Comparison of ENCODE assay signal across 16 cellular contexts in genomic region chr16:9126609-9127008, GRCh38. TPM values are rescaled to one million over a fixed set of nuclear protein-coding genes. Genes with fewer than 3 reads are reported as not detected.
DNase-seq lines count a peak whose midpoint lies in the region; ATAC-seq, FAIRE-seq and TF ChIP-seq lines count a peak whose summit lies in the region.
"Had no signal": no experiment of that assay in that cellular context is flagged by ENCODE, and none has a peak within 500 bp of the region (broad histone marks: within the 10 kb centered on the region; RNA-seq: fewer than 3 reads in every experiment).

No MANE protein-coding gene starts in this region.

- no peaks in the 10 kb centered on the region for H3K9me3 Mint-ChIP-seq in activated CD4-positive, alpha-beta memory T cell treated with anti-CD3 and anti-CD28 coated beads, Interleukin-2, amount 10 ng/mL, durations not matched to agents 7 days and 5 days
- H3K9me3 Mint-ChIP-seq in type B pancreatic cell: no peaks in the 10 kb centered on the region
- H3K9me3 Mint-ChIP-seq: nephron, WTC11 had no signal

- POLR2A ChIA-PET in HepG2 (lab: Yijun Ruan, JAX): interaction anchor here (1.9 kb wide), 1 partner anchor 14 kb away, joined by 5 read pairs; no protein-coding TSS in a partner anchor
- POLR2A ChIA-PET in activated CD4-positive, alpha-beta memory T cell treated with anti-CD3 and anti-CD28 coated beads, Interleukin-2, amount 10 ng/mL, durations not matched to agents 7 days and 5 days (lab: Charles Lee): interaction anchor here (1.3 to 2.7 kb wide), 3 partner anchors 28 to 34 kb away, joined by 3 to 12 read pairs (median 8); no protein-coding TSS in a partner anchor

- no peak overlapping the region for H3K4me3 Mint-ChIP-seq in activated CD4-positive, alpha-beta memory T cell treated with anti-CD3 and anti-CD28 coated beads, Interleukin-2, amount 10 ng/mL, durations not matched to agents 7 days and 5 days
- H3K4me3 Mint-ChIP-seq in type B pancreatic cell: no peak overlapping the region
- H3K4me3 Mint-ChIP-seq: nephron, WTC11 had no signal

- H3K36me3 Mint-ChIP-seq in activated CD4-positive, alpha-beta memory T cell treated with anti-CD3 and anti-CD28 coated beads, Interleukin-2, amount 10 ng/mL, durations not matched to agents 7 days and 5 days (ENCODE audit: low read depth): peaks cover 27% of the 10 kb centered on the region
- peaks cover 7% of the 10 kb centered on the region for H3K36me3 Mint-ChIP-seq in type B pancreatic cell

- H3K9ac ChIP-seq in HepG2 (ENCODE audit: insufficient read depth, low read depth, low read length): no peak overlapping the region

- intact Hi-C loops in HepG2 (cut with micrococcal nuclease; ENCODE audit: unreplicated experiment): no loop called here
- intact Hi-C loops in right lobe of liver (cut with DNase I): no loop called here
- intact Hi-C loops in pancreas (cut with DNase I): no loop called here

- peaks cover 57% of the 10 kb centered on the region for H3K4me1 Mint-ChIP-seq in activated CD4-positive, alpha-beta memory T cell treated with anti-CD3 and anti-CD28 coated beads, Interleukin-2, amount 10 ng/mL, durations not matched to agents 7 days and 5 days
- H3K4me1 Mint-ChIP-seq in type B pancreatic cell (ENCODE audit: unreplicated experiment): peaks cover 8% of the 10 kb centered on the region
- H3K4me1 Mint-ChIP-seq: nephron had no signal

- no peaks in the 10 kb centered on the region for H3K27me3 ChIP-seq in HepG2 (ENCODE audit: control insufficient read depth in 1 of 2, insufficient read depth in 2 of 2, low read length in 2 of 2)
- no peaks in the 10 kb centered on the region for H3K27me3 ChIP-seq in right lobe of liver
- H3K27me3 ChIP-seq in lung (ENCODE audit: control insufficient read depth, insufficient read depth): no peaks in the 10 kb centered on the region
- H3K27me3 ChIP-seq in pancreas: no peaks in the 10 kb centered on the region
- H3K27me3 ChIP-seq: left lung had no signal

- peaks cover 26% of the 10 kb centered on the region for H3K4me1 ChIP-seq in HepG2 (ENCODE audit: insufficient read depth, low read length)
- no peaks in the 10 kb centered on the region for H3K4me1 ChIP-seq in right lobe of liver
- peaks cover 2 to 20% of the 10 kb centered on the region in 2 donors for H3K4me1 ChIP-seq in lung (ENCODE audit: control insufficient read depth in 2 of 2, insufficient read depth in 2 of 2, low read length in 2 of 2)
- H3K4me1 ChIP-seq in pancreas: peaks cover 0 to 9% (median 0%) of the 10 kb centered on the region in 3 donors

- TF ChIP-seq CTCF in HepG2 (CRISPR knock-in tag; IDR thresholded peaks at IDR 0.05) (no peak), right lobe of liver (IDR thresholded peaks at IDR 0.05) (no peak), lung (IDR thresholded peaks at IDR 0.05; ENCODE audit: control extremely low read depth, extremely low read depth) (no peak), type B pancreatic cell (conservative IDR thresholded peaks at IDR 0.05) (no peak), pancreas (IDR thresholded peaks at IDR 0.05) (no peak)

- no peak for DNase-seq in HepG2 (ENCODE audit: low spot score)
- DNase-seq in right lobe of liver: no peak
- DNase-seq in activated CD4-positive, alpha-beta memory T cell treated with anti-CD3 and anti-CD28 coated beads, Interleukin-2, amount 10 ng/mL, durations not matched to agents 7 days and 5 days: no peak
- peak; percentile 15 for DNase-seq in lung (ENCODE audit: low spot score)
- DNase-seq in type B pancreatic cell (ENCODE audit: extremely low spot score, unreplicated experiment): peak; percentile 40
- DNase-seq in NCI-H2227 treated with DMSO at 0.1 percent for 48 hours (lab: John Stamatoyannopoulos, UW): no peak
- no peak for DNase-seq in pancreas
- DNase-seq: DMS53; left lung; NCI-H1694; NCI-H510A treated with DMSO at 0.1 percent for 48 hours; PC-3; stimulated activated CD4-positive, alpha-beta T cell treated with anti-CD3 and anti-CD28 coated beads, Interleukin-4, amount 100 ng/mL, for 4 hours had no signal

- H4K20me1 ChIP-seq in HepG2 (ENCODE audit: insufficient read depth, low read length): no peaks in the 10 kb centered on the region

- no peak for FAIRE-seq in HepG2 (lab: Jason Lieb, UNC)
- FAIRE-seq in pancreas (lab: Jason Lieb, UNC): no peak

- no peak for TF ChIP-seq EP300 in HepG2 (IDR thresholded peaks at IDR 0.05; ENCODE audit: low read depth in 2 of 2, low read length in 2 of 2)
- TF ChIP-seq EP300 in HepG2 (CRISPR knock-in tag; IDR thresholded peaks at IDR 0.05; ENCODE audit: borderline replicate concordance): no peak

- no peak overlapping the region for H3K4me2 ChIP-seq in HepG2 (ENCODE audit: low read depth, low read length)

- peak overlapping the region; percentile 32 for H3K27ac Mint-ChIP-seq in activated CD4-positive, alpha-beta memory T cell treated with anti-CD3 and anti-CD28 coated beads, Interleukin-2, amount 10 ng/mL, durations not matched to agents 7 days and 5 days
- H3K27ac Mint-ChIP-seq in type B pancreatic cell: no peak overlapping the region

- no peaks in the 10 kb centered on the region for H3K79me2 ChIP-seq in HepG2 (ENCODE audit: insufficient read depth, low read length)

- no peaks in the 10 kb centered on the region for H3K27me3 Mint-ChIP-seq in activated CD4-positive, alpha-beta memory T cell treated with anti-CD3 and anti-CD28 coated beads, Interleukin-2, amount 10 ng/mL, durations not matched to agents 7 days and 5 days
- H3K27me3 Mint-ChIP-seq in type B pancreatic cell: no peaks in the 10 kb centered on the region

- no peak for TF ChIP-seq RAD21 in HepG2 (CRISPR knock-in tag; IDR thresholded peaks at IDR 0.05)

- TF ChIP-seq POLR2A in HepG2 (IDR thresholded peaks at IDR 0.05; ENCODE audit: insufficient read depth in 1 of 2, low read depth in 2 of 2, low read length in 2 of 2): no peak
- TF ChIP-seq POLR2A in right lobe of liver (IDR thresholded peaks at IDR 0.05): no peak

- no peak overlapping the region for H3K27ac ChIP-seq in HepG2 (ENCODE audit: extremely low read length, insufficient read depth, low read length)
- no peak overlapping the region for H3K27ac ChIP-seq in right lobe of liver
- no peak overlapping the region for H3K27ac ChIP-seq in lung (ENCODE audit: low read depth in 1 of 2, low read length in 1 of 2)
- H3K27ac ChIP-seq in pancreas: no peak overlapping the region

- BruUV-seq in HepG2 (replicated peaks; lab: Mats Ljungman, UMichigan): no TSS peak

- CTCF ChIA-PET in HepG2 (lab: Yijun Ruan, JAX; ENCODE audit: low intra/inter-chr PET ratio, low total read pairs): no interaction called here
- CTCF ChIA-PET in activated CD4-positive, alpha-beta memory T cell treated with anti-CD3 and anti-CD28 coated beads, Interleukin-2, amount 10 ng/mL, durations not matched to agents 7 days and 5 days (lab: Charles Lee): interaction anchor here (1.2 to 1.4 kb wide), 2 partner anchors 12 to 14 kb away, joined by 4 to 6 read pairs; no protein-coding TSS in a partner anchor

- no peak overlapping the region for H2AFZ ChIP-seq in HepG2 (ENCODE audit: low read length)

- H3K4me3 ChIP-seq in HepG2 (replicated peaks in 1 of 3; ENCODE audit: insufficient read depth in 1 of 3, low read depth in 2 of 3, low read length in 3 of 3) (no peak overlapping the region), right lobe of liver (no peak overlapping the region), lung (no peak overlapping the region), pancreas (no peak overlapping the region)
- H3K4me3 ChIP-seq: left lung had no signal

- ATAC-seq in HepG2: no peak
- no peak for ATAC-seq in right lobe of liver
- no peak for ATAC-seq in lung (ENCODE audit: insufficient read depth, low FRiP score)
- ATAC-seq in pancreas: no peak
- ATAC-seq in GM21717 (IDR thresholded peaks at IDR 0.05; ENCODE audit: unreplicated experiment): no peak
- ATAC-seq: WTC11 had no signal

- peaks cover 5 to 8% of the 10 kb centered on the region in 2 experiments; a peak in 3 of 5 replicates for H3K36me3 ChIP-seq in HepG2 (replicated peaks in 1 of 2; ENCODE audit: control insufficient read depth in 1 of 2, insufficient read depth in 2 of 2, low read length in 2 of 2)
- H3K36me3 ChIP-seq in right lobe of liver: peaks cover 0 to 6% (median 0%) of the 10 kb centered on the region in 4 donors
- peaks cover 0 to 14% of the 10 kb centered on the region in 2 donors for H3K36me3 ChIP-seq in lung (ENCODE audit: control insufficient read depth in 2 of 2, insufficient read depth in 2 of 2, low read length in 2 of 2)
- H3K36me3 ChIP-seq in pancreas: no peaks in the 10 kb centered on the region

- in situ Hi-C loops in HepG2 (cut with HindIII; ENCODE audit: extremely low pct_ligation_motif_present, low pct_unique_long_range_greater_than_20kb): no loop called here

- H3K9me3 ChIP-seq in HepG2 (ENCODE audit: low read length) (no peaks in the 10 kb centered on the region), right lobe of liver (no peaks in the 10 kb centered on the region), lung (ENCODE audit: control insufficient read depth in 2 of 2, insufficient read depth in 1 of 2, low read length in 1 of 2) (no peaks in the 10 kb centered on the region), pancreas (no peaks in the 10 kb centered on the region)
- H3K9me3 ChIP-seq: left lung had no signal

- WGBS in HepG2 (ENCODE audit: low lambda C conversion rate): 94% methylated on average over 2 of the region's 2 CpGs
- 86% methylated on average over 2 of the region's 2 CpGs for WGBS in right lobe of liver (ENCODE audit: insufficient coverage, low coverage, low lambda C conversion rate, missing lambda C conversion rate)
- WGBS in lung, 2 donors: 90 to 94% methylated on average over 2 of the region's 2 CpGs
- 91 to 94% methylated on average over 2 of the region's 2 CpGs for WGBS in pancreas, 2 donors

RNA-seq across cellular contexts. Expression of gene HAPSTR1, which starts 35.2 kb away (rescaled TPM):
- total RNA-seq in HepG2 (2016; rRNA removed; fragmentation: Illumina TruSeq; extraction: Trizol) (83.2 and 98.4 TPM in 2 replicates), right lobe of liver (10 to 100 TPM; 23.6 to 34.8 (median 28.3) TPM), lung (10 to 100 TPM; 62.7 to 81.7 TPM), type B pancreatic cell (ENCODE audit: low replicate concordance) (58.4 and 66.2 TPM in 2 replicates), pancreas (10 to 100 TPM; 17.1 to 35.5 (median 23.6) TPM)
- total RNA-seq in HepG2 (2016; cell fraction: cytosol; rRNA removed; fragmentation: Illumina TruSeq; extraction: Trizol; ENCODE audit: low read depth): 7.8 and 8.2 TPM in 2 replicates
- total RNA-seq in HepG2 (2016; cell fraction: insoluble cytoplasmic fraction; rRNA removed; fragmentation: Illumina TruSeq; extraction: Trizol): 84.4 and 87.6 TPM in 2 replicates
- total RNA-seq in HepG2 (2016; cell fraction: membrane; rRNA removed; fragmentation: Illumina TruSeq; extraction: Trizol): 37.9 and 42.3 TPM in 2 replicates
- total RNA-seq in HepG2 (2016; cell fraction: nucleus; rRNA removed; fragmentation: Illumina TruSeq; extraction: Trizol): 61.0 and 71.2 TPM in 2 replicates
- polyA plus RNA-seq in HepG2 (2011; rRNA removed) (23.6 and 25.2 TPM in 2 replicates), lung (10 to 100 TPM; 10.1 to 18.5 TPM), pancreas (10 to 100 TPM in 1 of 2 donors, 1 to 10 TPM in 1; 6.0 to 10.9 TPM)
- polyA plus RNA-seq in HepG2 (2011; cell fraction: cytosol; rRNA removed): 10.9 and 17.5 TPM in 2 replicates
- 18.7 and 24.1 TPM in 2 replicates for polyA plus RNA-seq in HepG2 (2011; cell fraction: nucleus; rRNA removed)
- polyA plus RNA-seq in HepG2 (2012): 23.7 and 25.0 TPM in 2 replicates
- 2.8 and 3.6 TPM in 2 replicates for polyA plus RNA-seq in HepG2 (2016; cell fraction: cytosol; fragmentation: Illumina TruSeq; extraction: Trizol; ENCODE audit: low read depth)
- polyA plus RNA-seq in HepG2 (2016; cell fraction: insoluble cytoplasmic fraction; fragmentation: Illumina TruSeq; extraction: Trizol; ENCODE audit: low read depth): 37.1 and 37.6 TPM in 2 replicates
- 13.0 and 13.5 TPM in 2 replicates for polyA plus RNA-seq in HepG2 (2016; cell fraction: membrane; fragmentation: Illumina TruSeq; extraction: Trizol; ENCODE audit: low read depth)
- 44.6 and 47.8 TPM in 2 replicates for polyA plus RNA-seq in HepG2 (2016; cell fraction: nucleus; fragmentation: Illumina TruSeq; extraction: Trizol; ENCODE audit: insufficient read depth, low read depth)
- polyA minus RNA-seq in HepG2 (2011; rRNA and poly(A)+ RNA removed; ENCODE audit: low replicate concordance): 32.6 and 37.5 TPM in 2 replicates
- 34.0 and 41.8 TPM in 2 replicates for polyA minus RNA-seq in HepG2 (2011; cell fraction: cytosol; rRNA and poly(A)+ RNA removed)
- polyA minus RNA-seq in HepG2 (2011; cell fraction: nucleus; rRNA and poly(A)+ RNA removed): 81.2 and 89.8 TPM in 2 replicates
- total RNA-seq in activated CD4-positive, alpha-beta memory T cell treated with anti-CD3 and anti-CD28 coated beads, Interleukin-2, amount 10 ng/mL, durations not matched to agents 7 days and 5 days: 10 to 100 TPM; 65.1 to 65.3 TPM

Comparison
In these comparisons a context has a peak if more than half of its experiments do, and no peak if none do; other contexts are left out.
1. DNase-seq: peak in lung (single experiment) and type B pancreatic cell (single experiment); none in HepG2 (single experiment), right lobe of liver (0 of 3), activated CD4-positive, alpha-beta memory T cell treated with anti-CD3 and anti-CD28 coated beads, Interleukin-2, amount 10 ng/mL, durations not matched to agents 7 days and 5 days (single experiment), NCI-H2227 treated with DMSO at 0.1 percent for 48 hours (single experiment) and pancreas (0 of 6).